Comparison of ENCODE assay signal across 24 cellular contexts in genomic region chr5:80154749-80155148, GRCh38.
DNase-seq lines count a peak whose midpoint lies in the region; ATAC-seq and TF ChIP-seq lines count a peak whose summit lies in the region.
"Had no signal": no experiment of that assay in that cellular context is flagged by ENCODE, and none has a peak within 500 bp of the region (broad histone marks: within the 10 kb centered on the region; RNA-seq: fewer than 3 reads in every experiment).

No MANE protein-coding gene starts in this region.

- no peak for ATAC-seq in CD4-positive, CD25-positive, alpha-beta regulatory T cell (ENCODE audit: low read depth in 2 of 2)
- no peak for ATAC-seq in CD8-positive, alpha-beta T cell
- no peak for ATAC-seq in activated naive CD4-positive, alpha-beta T cell treated with anti-CD3 and anti-CD28 coated beads, Interleukin-2, amount 50 U/mL, for 72 hours
- ATAC-seq in right cardiac atrium: peak; percentile 69 to 73
- no peak for ATAC-seq in HG02759 (IDR thresholded peaks at IDR 0.05; ENCODE audit: unreplicated experiment)
- no peak for ATAC-seq in GM19397 (IDR thresholded peaks at IDR 0.05; ENCODE audit: unreplicated experiment)
- ATAC-seq: lower lobe of right lung had no signal

- peak overlapping the region; percentile 73 to 93 (median 76) for H3K27ac Mint-ChIP-seq in CD4-positive, CD25-positive, alpha-beta regulatory T cell
- H3K27ac Mint-ChIP-seq in CD8-positive, alpha-beta T cell: peak overlapping the region; percentile 92
- H3K27ac Mint-ChIP-seq in activated naive CD4-positive, alpha-beta T cell treated with anti-CD3 and anti-CD28 coated beads, Interleukin-2, amount 50 U/mL, for 72 hours: peak overlapping the region; percentile 66 to 69
- H3K27ac Mint-ChIP-seq: type B pancreatic cell had no signal

- intact Hi-C loops in CD8-positive, alpha-beta T cell (cut with DNase I, micrococcal nuclease): loop anchor here (5.0 kb wide), 4 partner anchors 33 to 118 kb away; no protein-coding TSS in a partner anchor
- intact Hi-C loops in right cardiac atrium (cut with DNase I): no loop called here

- H3K4me1 ChIP-seq in CD4-positive, CD25-positive, alpha-beta regulatory T cell (ENCODE audit: control insufficient read depth, insufficient read depth, low read length, poor library complexity, severe bottlenecking): no peaks in the 10 kb centered on the region
- H3K4me1 ChIP-seq in CD8-positive, alpha-beta T cell (ENCODE audit: insufficient read depth, low read length): peaks cover 50% of the 10 kb centered on the region
- H3K4me1 ChIP-seq in right cardiac atrium (ENCODE audit: control insufficient read depth, insufficient read depth, low read length): no peaks in the 10 kb centered on the region
- H3K4me1 ChIP-seq: breast epithelium had no signal

- CTCF ChIA-PET in CD8-positive, alpha-beta T cell (lab: Charles Lee): interaction anchor here (0.9 to 2.2 kb wide), 3 partner anchors 37 to 120 kb away, joined by 3 to 6 read pairs (median 6); no protein-coding TSS in a partner anchor

- peak overlapping the region in 1 of 4 donors; percentile 43 for H3K4me3 Mint-ChIP-seq in CD4-positive, CD25-positive, alpha-beta regulatory T cell
- no peak overlapping the region for H3K4me3 Mint-ChIP-seq in CD8-positive, alpha-beta T cell
- H3K4me3 Mint-ChIP-seq: dendritic cell treated with granulocyte-macrophage colony-stimulating factor and Interleukin-4, amounts not matched to agents 40 ng/mL and 50 ng/mL, for 4 days; type B pancreatic cell had no signal

- H3K4me1 Mint-ChIP-seq in CD4-positive, CD25-positive, alpha-beta regulatory T cell: peaks cover 14 to 59% (median 26%) of the 10 kb centered on the region in 4 donors
- peaks cover 65% of the 10 kb centered on the region for H3K4me1 Mint-ChIP-seq in CD8-positive, alpha-beta T cell (ENCODE audit: low read depth)

- 63% methylated on average over 4 of the region's 4 CpGs for WGBS in right cardiac atrium

- H3K27me3 Mint-ChIP-seq in CD4-positive, CD25-positive, alpha-beta regulatory T cell: no peaks in the 10 kb centered on the region
- H3K27me3 Mint-ChIP-seq in CD8-positive, alpha-beta T cell (ENCODE audit: low read depth): no peaks in the 10 kb centered on the region
- H3K27me3 Mint-ChIP-seq: dendritic cell treated with granulocyte-macrophage colony-stimulating factor and Interleukin-4, amounts not matched to agents 40 ng/mL and 50 ng/mL, for 4 days; type B pancreatic cell had no signal

- H3K36me3 Mint-ChIP-seq in CD4-positive, CD25-positive, alpha-beta regulatory T cell: peaks cover 68% of the 10 kb centered on the region
- H3K36me3 Mint-ChIP-seq in CD8-positive, alpha-beta T cell: peaks cover 77% of the 10 kb centered on the region
- H3K36me3 Mint-ChIP-seq in activated naive CD4-positive, alpha-beta T cell treated with anti-CD3 and anti-CD28 coated beads, Interleukin-2, amount 50 U/mL, for 72 hours: peaks cover 11 to 24% of the 10 kb centered on the region in 2 donors

- POLR2A ChIA-PET in CD8-positive, alpha-beta T cell (lab: Charles Lee): interaction anchor here (2.0 to 4.3 kb wide), 2 partner anchors 14 to 27 kb away, joined by 4 to 22 read pairs; no protein-coding TSS in a partner anchor

- H3K4me3 ChIP-seq in CD4-positive, CD25-positive, alpha-beta regulatory T cell (ENCODE audit: low read depth, low read length): no peak overlapping the region
- no peak overlapping the region for H3K4me3 ChIP-seq in CD8-positive, alpha-beta T cell (ENCODE audit: low read depth, low read length)
- no peak overlapping the region for H3K4me3 ChIP-seq in right cardiac atrium (ENCODE audit: low read length)
- H3K4me3 ChIP-seq: breast epithelium, lower lobe of right lung, smooth muscle cell, stomach had no signal

- H3K27me3 ChIP-seq in CD4-positive, CD25-positive, alpha-beta regulatory T cell (ENCODE audit: control insufficient read depth, insufficient read depth, low read length): no peaks in the 10 kb centered on the region
- H3K27me3 ChIP-seq in CD8-positive, alpha-beta T cell (ENCODE audit: insufficient read depth, low read length): no peaks in the 10 kb centered on the region
- H3K27me3 ChIP-seq in right cardiac atrium (ENCODE audit: control insufficient read depth, insufficient read depth): no peaks in the 10 kb centered on the region
- H3K27me3 ChIP-seq: breast epithelium, neutrophil, stomach had no signal

- peaks cover 57% of the 10 kb centered on the region for H3K36me3 ChIP-seq in CD4-positive, CD25-positive, alpha-beta regulatory T cell (ENCODE audit: control insufficient read depth, insufficient read depth, low read length)
- H3K36me3 ChIP-seq in CD8-positive, alpha-beta T cell (ENCODE audit: insufficient read depth, low read length): peaks cover 37% of the 10 kb centered on the region

- DNase-seq in CD4-positive, CD25-positive, alpha-beta regulatory T cell: no peak
- DNase-seq in CD8-positive, alpha-beta T cell: no peak
- DNase-seq in activated naive CD4-positive, alpha-beta T cell treated with anti-CD3 and anti-CD28 coated beads, Interleukin-2, amount 50 U/mL, for 72 hours (ENCODE audit: low spot score in 2 of 2): no peak
- DNase-seq in right cardiac atrium (no peak), COLO829 (ENCODE audit: low spot score) (no peak), NCI-H146 treated with DMSO at 0.1 percent for 48 hours (lab: John Stamatoyannopoulos, UW; ENCODE audit: unreplicated experiment) (no peak)
- DNase-seq: amniotic stem cell; Karpas-422; lower lobe of right lung; MV-4-11; NCI-H1694 treated with DMSO at 0.1 percent for 48 hours; NCI-H2171 treated with DMSO at 0.1 percent for 48 hours; NCI-H526 treated with DMSO at 0.1 percent for 48 hours; SK-N-SH; stimulated activated CD4-positive, alpha-beta T cell treated with anti-CD3 and anti-CD28 coated beads, Interleukin-2, amount 100 ng/mL, for 48 hours; stomach; T-helper 9 cell had no signal

- no peaks in the 10 kb centered on the region for H3K9me3 ChIP-seq in CD4-positive, CD25-positive, alpha-beta regulatory T cell (ENCODE audit: control insufficient read depth in 2 of 2, low read length in 2 of 2)
- H3K9me3 ChIP-seq in CD8-positive, alpha-beta T cell (ENCODE audit: low read length): no peaks in the 10 kb centered on the region
- no peaks in the 10 kb centered on the region for H3K9me3 ChIP-seq in right cardiac atrium (ENCODE audit: control insufficient read depth, low read length)
- H3K9me3 ChIP-seq: breast epithelium, lower lobe of right lung, neutrophil, SK-N-SH, stomach had no signal

- no peak for TF ChIP-seq CTCF in CD8-positive, alpha-beta T cell (IDR thresholded peaks at IDR 0.05)

- no peaks in the 10 kb centered on the region for H3K9me3 Mint-ChIP-seq in CD4-positive, CD25-positive, alpha-beta regulatory T cell
- H3K9me3 Mint-ChIP-seq in CD8-positive, alpha-beta T cell: no peaks in the 10 kb centered on the region
- no peaks in the 10 kb centered on the region for H3K9me3 Mint-ChIP-seq in activated naive CD4-positive, alpha-beta T cell treated with anti-CD3 and anti-CD28 coated beads, Interleukin-2, amount 50 U/mL, for 72 hours
- H3K9me3 Mint-ChIP-seq: dendritic cell treated with granulocyte-macrophage colony-stimulating factor and Interleukin-4, amounts not matched to agents 40 ng/mL and 50 ng/mL, for 4 days; type B pancreatic cell had no signal

- H3K27ac ChIP-seq in CD4-positive, CD25-positive, alpha-beta regulatory T cell (ENCODE audit: insufficient read depth, low read length, poor library complexity, severe bottlenecking): no peak overlapping the region
- no peak overlapping the region for H3K27ac ChIP-seq in CD8-positive, alpha-beta T cell (ENCODE audit: low read depth, low read length)
- peak overlapping the region; percentile 30 for H3K27ac ChIP-seq in right cardiac atrium (ENCODE audit: low read length)
- H3K27ac ChIP-seq: lower lobe of right lung, neutrophil had no signal

Comparison
In these comparisons a context has a peak if more than half of its experiments do, and no peak if none do; other contexts are left out.
1. ATAC-seq: peak in right cardiac atrium (2 of 2); none in CD4-positive, CD25-positive, alpha-beta regulatory T cell (0 of 2), CD8-positive, alpha-beta T cell (single experiment), activated naive CD4-positive, alpha-beta T cell treated with anti-CD3 and anti-CD28 coated beads, Interleukin-2, amount 50 U/mL, for 72 hours (0 of 2), HG02759 (single experiment) and GM19397 (single experiment).
2. intact Hi-C loops: an anchor here in CD8-positive, alpha-beta T cell (5.0 kb wide); none called in right cardiac atrium.
3. Peak in every context shown above with its lines, with median percentiles within 50 percentile points of each other: H3K27ac Mint-ChIP-seq.